Comparison of ENCODE assay signal across 10 cellular contexts in the genomic region with DNA sequence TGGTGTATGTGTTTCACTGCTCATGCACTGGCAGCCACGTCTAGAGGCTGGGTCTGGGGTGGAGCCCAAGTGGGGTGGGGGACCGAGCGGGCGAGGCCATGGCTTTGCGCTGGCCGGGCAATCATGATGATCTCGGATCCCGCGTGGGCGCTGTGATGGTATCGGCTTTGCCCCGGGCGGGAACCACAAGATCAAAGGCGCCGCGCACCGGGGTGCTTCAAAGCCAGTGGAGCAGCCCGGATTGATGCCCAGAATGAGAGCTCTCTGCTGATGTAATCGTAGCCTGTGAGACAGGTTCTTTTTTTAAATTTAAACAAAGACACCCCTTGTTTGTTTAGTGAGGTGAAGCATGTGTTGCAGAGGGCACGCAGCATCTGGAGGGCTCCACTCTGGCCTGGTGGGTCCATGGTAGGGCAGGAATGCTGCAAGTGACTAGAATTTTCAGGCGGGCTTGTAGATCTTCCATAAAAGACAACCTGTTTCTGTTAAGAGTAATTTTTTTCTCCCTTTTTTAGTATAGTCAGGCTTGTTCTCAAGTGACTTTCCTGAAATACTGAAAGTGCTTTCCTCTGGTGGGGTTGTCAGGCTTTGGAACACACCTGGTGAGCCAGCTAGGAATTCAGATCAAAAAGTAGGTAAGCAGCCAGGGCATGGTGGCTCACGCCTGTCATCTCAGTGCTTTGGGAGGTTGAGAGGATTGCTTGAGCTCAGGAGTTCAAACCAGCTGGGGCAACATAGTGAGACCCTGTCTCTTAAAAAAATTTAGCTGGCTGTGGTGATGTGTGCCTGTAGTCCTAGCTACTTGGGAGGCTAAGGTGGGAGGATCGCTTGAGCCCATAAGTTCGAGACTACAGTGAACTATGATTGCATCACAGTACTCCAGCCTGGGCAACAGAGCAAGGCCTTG. TPM values are rescaled to one million over a fixed set of nuclear protein-coding genes. Genes with fewer than 3 reads are reported as not detected.
A peak's percentile ranks its signal among the peaks of the same experiment; 100 is the strongest.
DNase-seq lines count a peak whose midpoint lies in the region; ATAC-seq and TF ChIP-seq lines count a peak whose summit lies in the region.
"Had no signal": no experiment of that assay in that cellular context is flagged by ENCODE, and none has a peak within 500 bp of the region (broad histone marks: within the 10 kb centered on the region; RNA-seq: fewer than 3 reads in every experiment).

No MANE protein-coding gene starts in this region.

- peak overlapping the region; percentile 87 for H3K27ac Mint-ChIP-seq in type B pancreatic cell
- H3K27ac Mint-ChIP-seq: stimulated activated naive CD8-positive, alpha-beta T cell treated with anti-CD3 and anti-CD28 coated beads, Interleukin-15, Interleukin-2, amounts not matched to agents 100 ng/mL and 50 ng/mL, for 24 hours had no signal

- H3K4me1 Mint-ChIP-seq in type B pancreatic cell (ENCODE audit: unreplicated experiment) = peaks cover 73% of the 10 kb centered on the region

- H3K4me1 ChIP-seq in adrenal gland (replicated peaks in 1 of 2) (peaks cover 21 to 44% of the 10 kb centered on the region in 2 donors), right lobe of liver (peaks cover 0 to 51% (median 4%) of the 10 kb centered on the region in 4 donors)

- intact Hi-C loops in adrenal gland (cut with DNase I) (no loop called here), right lobe of liver (cut with DNase I) (no loop called here)

- DNase-seq in NCI-H2029 (lab: John Stamatoyannopoulos, UW) (peak; percentile 72), NCI-H2029 treated with DMSO at 0.1 percent for 48 hours (lab: John Stamatoyannopoulos, UW) (no peak), adrenal gland (peak; percentile 76 to 88 (median 88)), right lobe of liver (peak; percentile 82 to 94 (median 92)), type B pancreatic cell (ENCODE audit: extremely low spot score, unreplicated experiment) (peak; percentile 78), dedifferentiated amniotic fluid mesenchymal stem cell (ENCODE audit: extremely low spot score) (no peak), GM19240 (ENCODE audit: insufficient read length, low spot score) (no peak)

- 52 to 62% (median 55%) methylated on average over 18 to 24 of the region's 24 CpGs for WGBS in adrenal gland, 4 donors
- WGBS in right lobe of liver (ENCODE audit: insufficient coverage, low coverage, low lambda C conversion rate, missing lambda C conversion rate) = 25% methylated on average over 12 of the region's 24 CpGs

- ATAC-seq in right lobe of liver (peak; percentile 86 to 90 (median 88)), GM21423 (IDR thresholded peaks at IDR 0.05; ENCODE audit: unreplicated experiment) (no peak)
- ATAC-seq: GM12878 had no signal

- TF ChIP-seq POLR2A in adrenal gland (IDR thresholded peaks at IDR 0.05) (no peak), right lobe of liver (IDR thresholded peaks at IDR 0.05) (no peak)

- no peaks in the 10 kb centered on the region for H3K9me3 Mint-ChIP-seq in type B pancreatic cell
- H3K9me3 Mint-ChIP-seq: stimulated activated naive CD8-positive, alpha-beta T cell treated with anti-CD3 and anti-CD28 coated beads, Interleukin-15, Interleukin-2, amounts not matched to agents 100 ng/mL and 50 ng/mL, for 24 hours had no signal

- H3K27ac ChIP-seq in adrenal gland (peak overlapping the region; percentile 14 to 79 (median 41)), right lobe of liver (peak overlapping the region in 2 of 3 donors; percentile 37 to 85)

- no peaks in the 10 kb centered on the region for H3K27me3 Mint-ChIP-seq in type B pancreatic cell

- H3K9me3 ChIP-seq in adrenal gland (replicated peaks in 1 of 3) (no peaks in the 10 kb centered on the region), right lobe of liver (no peaks in the 10 kb centered on the region)

- peak overlapping the region; percentile 7 for H3K4me3 Mint-ChIP-seq in type B pancreatic cell
- H3K4me3 Mint-ChIP-seq: stimulated activated naive CD8-positive, alpha-beta T cell treated with anti-CD3 and anti-CD28 coated beads, Interleukin-15, Interleukin-2, amounts not matched to agents 100 ng/mL and 50 ng/mL, for 24 hours had no signal

- H3K36me3 ChIP-seq in adrenal gland (replicated peaks in 1 of 2) (no peaks in the 10 kb centered on the region), right lobe of liver (no peaks in the 10 kb centered on the region)

- H3K4me3 ChIP-seq in adrenal gland (peak overlapping the region in 1 of 4 donors; percentile 11), right lobe of liver (peak overlapping the region in 1 of 3 donors; percentile 12)
- H3K4me3 ChIP-seq: GM12878 had no signal

- TF ChIP-seq CTCF in adrenal gland (IDR thresholded peaks at IDR 0.05) (no peak), right lobe of liver (IDR thresholded peaks at IDR 0.05) (no peak), type B pancreatic cell (conservative IDR thresholded peaks at IDR 0.05) (no peak)

- H3K27me3 ChIP-seq in adrenal gland = no peaks in the 10 kb centered on the region
- no peaks in the 10 kb centered on the region for H3K27me3 ChIP-seq in right lobe of liver

- H3K36me3 Mint-ChIP-seq in type B pancreatic cell = peaks cover 3% of the 10 kb centered on the region

RNA-seq across cellular contexts. Expression of gene ZNRF3, which starts 40.7 kb away (rescaled TPM):
- total RNA-seq in adrenal gland (10 to 100 TPM; 15.1 to 40.9 (median 23.9) TPM), right lobe of liver (1 to 10 TPM; 5.8 to 9.2 (median 6.9) TPM), type B pancreatic cell (ENCODE audit: low replicate concordance) (17.9 and 23.1 TPM in 2 replicates)
- 1 to 10 TPM; 3.1 to 8.7 (median 5.1) TPM for polyA plus RNA-seq in adrenal gland

Comparison
In these comparisons a context has a peak if more than half of its experiments do, and no peak if none do; other contexts are left out.
1. DNase-seq: peak in NCI-H2029 (single experiment), adrenal gland (7 of 7), right lobe of liver (3 of 3) and type B pancreatic cell (single experiment); none in NCI-H2029 treated with DMSO at 0.1 percent for 48 hours (single experiment), dedifferentiated amniotic fluid mesenchymal stem cell (single experiment) and GM19240 (single experiment).